Comparison of ENCODE assay signal across 17 cellular contexts in genomic region chr17:68519911-68520310, GRCh38. TPM values are rescaled to one million over a fixed set of nuclear protein-coding genes. Genes with fewer than 3 reads are reported as not detected.
DNase-seq lines count a peak whose midpoint lies in the region; ATAC-seq and TF ChIP-seq lines count a peak whose summit lies in the region.
"Had no signal": no experiment of that assay in that cellular context is flagged by ENCODE, and none has a peak within 500 bp of the region (broad histone marks: within the 10 kb centered on the region; RNA-seq: fewer than 3 reads in every experiment).

No MANE protein-coding gene starts in this region.

- no peak overlapping the region for H3K14ac ChIP-seq in trophoblast cell (ENCODE audit: low read length)

- no peaks in the 10 kb centered on the region for H3K27me3 Mint-ChIP-seq in activated T-helper 17 cell treated with anti-CD3 and anti-CD28 coated beads, Interleukin-2, amount 50 U/mL, for 72 hours

- H3K27me3 ChIP-seq in heart left ventricle (no peaks in the 10 kb centered on the region), trophoblast cell (ENCODE audit: insufficient read depth, low read length) (no peaks in the 10 kb centered on the region)
- H3K27me3 ChIP-seq: esophagus squamous epithelium had no signal

- no peak for TF ChIP-seq CTCF in heart left ventricle (IDR thresholded peaks at IDR 0.05)

- H3K36me3 ChIP-seq in heart left ventricle (peaks cover 0 to 100% (median 86%) of the 10 kb centered on the region in 9 donors), trophoblast cell (ENCODE audit: control insufficient read depth in 1 of 2, insufficient read depth in 2 of 2, low read length in 2 of 2) (peaks cover 18 to 35% of the 10 kb centered on the region in 2 experiments)

- intact Hi-C loops in heart left ventricle (cut with DNase I), result no loop called here

- H3K9me3 ChIP-seq in heart left ventricle, result no peaks in the 10 kb centered on the region
- H3K9me3 ChIP-seq in trophoblast cell (ENCODE audit: insufficient read depth, low read depth, low read length), result peaks cover 4% of the 10 kb centered on the region
- H3K9me3 ChIP-seq: esophagus squamous epithelium had no signal

- no peak overlapping the region for H2AFZ ChIP-seq in trophoblast cell (ENCODE audit: insufficient read depth, low read length, poor library complexity)

- H4K91ac ChIP-seq in trophoblast cell (ENCODE audit: low read depth, low read length), result no peak overlapping the region

- H4K12ac ChIP-seq in trophoblast cell (ENCODE audit: low read depth, low read length), result no peak overlapping the region

- TF ChIP-seq POLR2A in heart left ventricle (IDR thresholded peaks at IDR 0.05), result no peak

- no peak overlapping the region for H3K4ac ChIP-seq in trophoblast cell (ENCODE audit: low read depth, low read length)

- no peak overlapping the region for H3K4me2 ChIP-seq in trophoblast cell (ENCODE audit: low read length)

- peak overlapping the region; percentile 8 for H3K27ac Mint-ChIP-seq in activated T-helper 17 cell treated with anti-CD3 and anti-CD28 coated beads, Interleukin-2, amount 50 U/mL, for 72 hours

- H3K18ac ChIP-seq in trophoblast cell (ENCODE audit: low read length), result peak overlapping the region; percentile 51

- peaks cover 100% of the 10 kb centered on the region for H3K36me3 Mint-ChIP-seq in activated T-helper 17 cell treated with anti-CD3 and anti-CD28 coated beads, Interleukin-2, amount 50 U/mL, for 72 hours (ENCODE audit: low read depth)

- no peaks in the 10 kb centered on the region for H3K79me1 ChIP-seq in trophoblast cell (ENCODE audit: low read length)

- H3K23ac ChIP-seq in trophoblast cell (ENCODE audit: low read length), result no peak overlapping the region

- H2AK5ac ChIP-seq in trophoblast cell (ENCODE audit: low read length), result no peak overlapping the region

- H3K79me2 ChIP-seq in trophoblast cell (ENCODE audit: control insufficient read depth, insufficient read depth, low read length, poor library complexity), result peaks cover 5% of the 10 kb centered on the region

- no peak overlapping the region for H2BK120ac ChIP-seq in trophoblast cell (ENCODE audit: insufficient read depth, low read length, poor library complexity)

- no peak overlapping the region for H3K4me3 Mint-ChIP-seq in activated T-helper 17 cell treated with anti-CD3 and anti-CD28 coated beads, Interleukin-2, amount 50 U/mL, for 72 hours

- peaks cover 7 to 98% (median 74%) of the 10 kb centered on the region in 12 donors for H3K4me1 ChIP-seq in heart left ventricle
- H3K4me1 ChIP-seq in trophoblast cell (ENCODE audit: control insufficient read depth in 1 of 2, insufficient read depth in 2 of 2, low read length in 2 of 2), result peaks cover 1 to 2% of the 10 kb centered on the region in 2 experiments

- H2BK12ac ChIP-seq in trophoblast cell (ENCODE audit: low read length), result no peak overlapping the region

- DNase-seq in EH (ENCODE audit: low read depth), result peak; percentile 11
- peak in 2 of 5 donors; percentile 56 to 62 for DNase-seq in heart left ventricle
- no peak for DNase-seq in trophoblast cell
- no peak for DNase-seq in RPMI8226
- DNase-seq in D341Med (ENCODE audit: low spot score), result no peak
- DNase-seq: activated CD4-positive, alpha-beta T cell treated with anti-CD3 and anti-CD28 coated beads for 4 hours; activated T-cell treated with anti-CD3 and anti-CD28 coated beads for 4 hours; amniotic stem cell; DMS53; esophagus squamous epithelium; HCEC 1CT; left colon; NCI-H2107; NCI-H774; retina had no signal

- H4K8ac ChIP-seq in trophoblast cell (ENCODE audit: low read depth, low read length), result no peak overlapping the region

- 52 to 60% (median 56%) methylated on average over 1 of the region's 1 CpG for WGBS in heart left ventricle, 4 donors
- no CpG with 5 or more reads among the region's 1 CpG for WGBS in trophoblast cell (ENCODE audit: extremely low coverage, insufficient coverage, insufficient read length)

- H2BK5ac ChIP-seq in trophoblast cell (ENCODE audit: low read depth, low read length, poor library complexity), result no peak overlapping the region

- no peaks in the 10 kb centered on the region for H3K9me3 Mint-ChIP-seq in activated T-helper 17 cell treated with anti-CD3 and anti-CD28 coated beads, Interleukin-2, amount 50 U/mL, for 72 hours

- no peak for ATAC-seq in activated T-helper 17 cell treated with anti-CD3 and anti-CD28 coated beads, Interleukin-2, amount 50 U/mL, for 72 hours (replicated peaks)
- ATAC-seq in heart left ventricle (peak; percentile 89 to 96 (median 92)), GM21381 (IDR thresholded peaks at IDR 0.05; ENCODE audit: unreplicated experiment) (no peak)
- ATAC-seq: left colon had no signal

- no peak overlapping the region for H3K9ac ChIP-seq in trophoblast cell (ENCODE audit: low read length)

- H3K4me3 ChIP-seq in heart left ventricle (peak overlapping the region in 1 of 12 donors; percentile 10), trophoblast cell (ENCODE audit: low read depth, low read length) (no peak overlapping the region)
- H3K4me3 ChIP-seq: esophagus squamous epithelium had no signal

- peaks cover 28% of the 10 kb centered on the region for H3K4me1 Mint-ChIP-seq in activated T-helper 17 cell treated with anti-CD3 and anti-CD28 coated beads, Interleukin-2, amount 50 U/mL, for 72 hours

- H3K27ac ChIP-seq in heart left ventricle, result peak overlapping the region; percentile 31 to 100 (median 54)
- H3K27ac ChIP-seq in trophoblast cell (ENCODE audit: low read depth, low read length), result no peak overlapping the region
- H3K27ac ChIP-seq: esophagus squamous epithelium had no signal

RNA-seq across cellular contexts. Expression of gene PRKAR1A, which starts 7.7 kb away (rescaled TPM):
- 100 to 1,000 TPM; 175 to 186 TPM for total RNA-seq in activated T-helper 17 cell treated with anti-CD3 and anti-CD28 coated beads, Interleukin-2, amount 50 U/mL, for 72 hours
- total RNA-seq in heart left ventricle, result 1,000 to 10,000 TPM in 3 of 9 donors, 100 to 1,000 TPM in 6; 435 to 1,392 (median 837) TPM
- polyA plus RNA-seq in heart left ventricle, result 100 to 1,000 TPM; 192 to 904 TPM
- polyA plus RNA-seq in trophoblast cell (2013), result 96.5 and 106 TPM in 2 replicates

Comparison
In these comparisons a context has a peak if more than half of its experiments do, and no peak if none do; other contexts are left out.
1. ATAC-seq: peak in heart left ventricle (4 of 4); none in activated T-helper 17 cell treated with anti-CD3 and anti-CD28 coated beads, Interleukin-2, amount 50 U/mL, for 72 hours (single experiment) and GM21381 (single experiment).